30 cellular contexts compared by ENCODE assay signal in the genomic region with DNA sequence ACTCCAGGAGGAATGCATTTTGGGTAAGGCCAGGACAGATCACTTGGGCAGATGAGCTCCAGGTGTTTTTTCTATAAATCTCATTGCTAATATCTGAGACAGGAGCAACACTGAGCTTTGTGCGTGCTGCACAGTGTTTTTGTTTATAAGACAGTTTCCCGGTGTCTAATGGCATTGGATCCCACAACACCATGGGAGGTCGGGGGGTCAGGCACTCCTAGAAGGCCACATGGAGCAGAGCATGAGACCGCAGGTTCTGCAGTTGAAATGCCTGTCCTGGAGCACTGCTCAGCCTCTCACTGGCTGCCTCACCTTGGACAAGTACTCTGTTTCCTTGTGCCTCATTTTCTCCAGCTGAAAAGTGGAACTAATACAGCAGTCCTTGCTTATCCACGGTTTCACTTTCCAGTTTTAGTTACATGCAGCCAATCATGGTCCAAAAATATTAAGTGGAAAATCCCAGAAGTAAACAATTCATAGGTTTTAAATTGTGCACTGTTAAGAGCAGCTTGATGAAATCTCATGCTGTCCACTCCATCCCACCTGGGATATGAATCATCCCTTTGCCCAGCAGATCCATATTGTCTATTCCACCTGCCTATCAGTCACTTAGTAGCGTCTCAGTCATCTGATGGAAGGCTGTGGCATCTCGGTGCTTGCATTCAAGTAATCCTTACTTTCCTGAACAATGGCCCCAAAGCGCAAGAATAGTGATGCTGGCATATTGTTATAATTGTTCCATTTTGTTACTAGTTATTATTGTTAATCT.
"Had no signal": no experiment of that assay in that cellular context is flagged by ENCODE, and none has a peak within 500 bp of the region (broad histone marks: within the 10 kb centered on the region; RNA-seq: fewer than 3 reads in every experiment).

No MANE protein-coding gene starts in this region.

- H3K9me3 Mint-ChIP-seq: naive B cell; stimulated activated naive B cell treated with anti-CD40 and anti-IgM and Interleukin-4, amounts not matched to agents 10 μg/mL and 1 μg/mL and 100 μg/mL, for 72 hours had no signal

- H3K36me3 ChIP-seq: heart right ventricle, left ventricle myocardium inferior, pancreas, prostate gland, stomach, tibial nerve, WERI-Rb-1 had no signal

- H3K27ac ChIP-seq: coronary artery, dorsolateral prefrontal cortex, heart right ventricle, left ventricle myocardium inferior, pancreas, stomach, tibial nerve, WERI-Rb-1 had no signal

- DNase-seq: activated CD4-positive, alpha-beta T cell treated with anti-CD3 and anti-CD28 coated beads for 48 hours; activated CD4-positive, alpha-beta T cell treated with anti-CD3 and anti-CD28 coated beads, Interleukin-2, amount 50 U/mL, for 48 hours; activated CD8-positive, alpha-beta memory T cell treated with anti-CD3 and anti-CD28 coated beads for 24 hours; activated effector memory CD4-positive, alpha-beta T cell treated with Interleukin-2 at 50 U/mL for 16 hours; activated naive CD4-positive, alpha-beta T cell treated with Interleukin-2 at 50 U/mL for 16 hours; anterior cingulate cortex; dorsolateral prefrontal cortex; effector memory CD4-positive, alpha-beta T cell; foreskin melanocyte; heart right ventricle; left ventricle myocardium inferior; naive B cell; pancreas; retina; stimulated activated CD4-positive, alpha-beta T cell treated with anti-CD3 and anti-CD28 coated beads, Interleukin-4, amount 100 ng/mL, for 4 hours; stimulated activated CD8-positive, alpha-beta memory T cell treated with anti-CD3 and anti-CD28 coated beads, Interleukin-4, amount 100 ng/mL, for 48 hours; stimulated activated naive B cell treated with anti-CD40 and anti-IgM and Interleukin-4, amounts not matched to agents 10 μg/mL and 1 μg/mL and 100 μg/mL, for 72 hours; stomach; T-helper 17 cell; T1000; WERI-Rb-1 had no signal

- ATAC-seq: activated CD4-positive, CD25-positive, alpha-beta regulatory T cell treated with anti-CD3 and anti-CD28 coated beads, Interleukin-2, amount 50 U/mL, for 24 hours; heart right ventricle; pancreas; sciatic nerve; stimulated activated naive B cell treated with anti-CD40 and anti-IgM and Interleukin-4, amounts not matched to agents 10 μg/mL and 1 μg/mL and 100 μg/mL, for 72 hours; T-helper 17 cell had no signal

- H3K27me3 Mint-ChIP-seq: activated naive CD8-positive, alpha-beta T cell; T-helper 17 cell had no signal

- H3K27ac Mint-ChIP-seq: activated naive CD8-positive, alpha-beta T cell; mesothelial cell of epicardium; naive B cell; stimulated activated naive B cell treated with anti-CD40 and anti-IgM and Interleukin-4, amounts not matched to agents 10 μg/mL and 1 μg/mL and 100 μg/mL, for 72 hours; T-helper 17 cell had no signal

- H3K4me1 Mint-ChIP-seq: naive B cell had no signal

- H3K27me3 ChIP-seq: dorsolateral prefrontal cortex, heart right ventricle, pancreas, stomach, tibial nerve had no signal

- H3K36me3 Mint-ChIP-seq: naive B cell; stimulated activated naive B cell treated with anti-CD40 and anti-IgM and Interleukin-4, amounts not matched to agents 10 μg/mL and 1 μg/mL and 100 μg/mL, for 72 hours had no signal

- H3K4me3 ChIP-seq: coronary artery, dorsolateral prefrontal cortex, heart right ventricle, left ventricle myocardium inferior, lung, pancreas, prostate gland, skin epidermis, stomach, tibial nerve had no signal

- H3K4me3 Mint-ChIP-seq: activated naive CD8-positive, alpha-beta T cell; mesothelial cell of epicardium; naive B cell; stimulated activated naive B cell treated with anti-CD40 and anti-IgM and Interleukin-4, amounts not matched to agents 10 μg/mL and 1 μg/mL and 100 μg/mL, for 72 hours; T-helper 17 cell had no signal

- H3K9me3 ChIP-seq: pancreas, prostate gland, stomach, tibial nerve had no signal

- H3K4me1 ChIP-seq: pancreas, prostate gland had no signal
